ENCODE assay signal across 1 cellular context in the genomic region with DNA sequence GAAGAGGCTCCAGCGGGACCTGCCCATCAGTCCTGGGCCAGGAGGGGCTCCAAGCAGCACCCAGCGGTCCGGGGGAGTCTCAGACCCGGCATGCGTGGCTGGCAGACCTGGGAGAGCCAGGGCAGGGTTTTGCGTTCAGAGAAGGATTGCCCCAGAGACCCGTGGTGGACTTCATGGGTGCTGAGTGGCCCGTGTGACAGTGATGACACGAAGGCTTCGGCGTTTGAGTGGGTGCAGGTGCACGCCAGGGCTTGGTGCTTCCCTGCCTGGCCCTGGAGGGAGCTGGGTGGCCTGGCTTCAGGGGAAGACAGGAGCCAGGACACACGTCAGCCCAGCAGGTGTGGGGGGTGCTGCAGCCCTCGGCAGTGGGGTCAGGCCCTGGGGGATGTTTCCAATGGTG.
TF ChIP-seq lines count a peak whose summit lies in the region.

No MANE protein-coding gene starts in this region.

TF ChIP-seq in GM12878, 131 proteins besides CTCF, POLR2A, EP300 and RAD21:
- TF ChIP-seq, protein P1, sequence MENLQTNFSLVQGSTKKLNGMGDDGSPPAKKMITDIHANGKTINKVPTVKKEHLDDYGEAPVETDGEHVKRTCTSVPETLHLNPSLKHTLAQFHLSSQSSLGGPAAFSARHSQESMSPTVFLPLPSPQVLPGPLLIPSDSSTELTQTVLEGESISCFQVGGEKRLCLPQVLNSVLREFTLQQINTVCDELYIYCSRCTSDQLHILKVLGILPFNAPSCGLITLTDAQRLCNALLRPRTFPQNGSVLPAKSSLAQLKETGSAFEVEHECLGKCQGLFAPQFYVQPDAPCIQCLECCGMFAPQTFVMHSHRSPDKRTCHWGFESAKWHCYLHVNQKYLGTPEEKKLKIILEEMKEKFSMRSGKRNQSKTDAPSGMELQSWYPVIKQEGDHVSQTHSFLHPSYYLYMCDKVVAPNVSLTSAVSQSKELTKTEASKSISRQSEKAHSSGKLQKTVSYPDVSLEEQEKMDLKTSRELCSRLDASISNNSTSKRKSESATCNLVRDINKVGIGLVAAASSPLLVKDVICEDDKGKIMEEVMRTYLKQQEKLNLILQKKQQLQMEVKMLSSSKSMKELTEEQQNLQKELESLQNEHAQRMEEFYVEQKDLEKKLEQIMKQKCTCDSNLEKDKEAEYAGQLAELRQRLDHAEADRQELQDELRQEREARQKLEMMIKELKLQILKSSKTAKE (IDR thresholded peaks at IDR 0.05; ENCODE audit: low read depth, poor library complexity, severe bottlenecking), result no peak
- TF ChIP-seq YBX1 (IDR thresholded peaks at IDR 0.05) (no peak), STAT3 (IDR thresholded peaks at IDR 0.05; ENCODE audit: low read depth, low read length) (no peak), TAF1 (IDR thresholded peaks at IDR 0.05; ENCODE audit: borderline replicate concordance, low read depth, low read length) (no peak), NR2C1 (IDR thresholded peaks at IDR 0.05) (no peak), SREBF2 (IDR thresholded peaks at IDR 0.05; ENCODE audit: low read length) (no peak), NFYA (IDR thresholded peaks at IDR 0.05; ENCODE audit: borderline replicate concordance, low read depth, low read length) (no peak), SUZ12 (IDR thresholded peaks at IDR 0.05; ENCODE audit: unreplicated experiment) (no peak), STAT1 (conservative IDR thresholded peaks at IDR 0.05) (no peak), IRF3 (IDR thresholded peaks at IDR 0.05) (no peak), ZBTB40 (IDR thresholded peaks at IDR 0.05; ENCODE audit: borderline replicate concordance) (no peak), E2F8 (IDR thresholded peaks at IDR 0.05; ENCODE audit: low read depth, partially characterized antibody) (no peak), SUPT20H (IDR thresholded peaks at IDR 0.05; ENCODE audit: borderline replicate concordance, control insufficient read depth, low read depth, low read length) (no peak), IKZF1 (conservative IDR thresholded peaks at IDR 0.05) (no peak), CREB1 (IDR thresholded peaks at IDR 0.05; ENCODE audit: low read depth) (no peak), CHD2 (IDR thresholded peaks at IDR 0.05; ENCODE audit: borderline replicate concordance, low read depth, low read length) (no peak), GATAD2B (conservative IDR thresholded peaks at IDR 0.05; ENCODE audit: low read depth) (no peak), ATF7 (IDR thresholded peaks at IDR 0.05; ENCODE audit: low read depth) (no peak)
